20 cellular contexts compared by ENCODE assay signal in the genomic region with DNA sequence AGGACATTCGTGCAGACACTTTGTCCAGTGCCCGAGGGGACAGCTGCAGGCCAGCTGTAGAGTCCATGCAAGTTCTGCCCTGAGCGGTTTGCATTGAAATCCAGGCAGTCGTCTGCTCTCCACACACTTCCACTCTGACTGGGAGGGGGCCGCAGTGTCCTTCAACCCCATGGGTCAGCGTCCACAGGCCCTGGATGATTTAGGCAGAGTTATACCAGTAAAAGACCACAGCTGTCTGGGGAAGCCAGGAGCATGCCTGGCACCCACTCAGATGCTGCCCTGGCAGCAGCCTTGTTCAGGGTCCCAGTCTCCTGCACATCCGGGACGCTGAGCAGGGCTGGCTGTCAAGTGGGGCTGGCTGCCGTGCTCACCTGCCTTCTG. TPM values are rescaled to one million over a fixed set of nuclear protein-coding genes. Genes with fewer than 3 reads are reported as not detected.
DNase-seq lines count a peak whose midpoint lies in the region; ATAC-seq and TF ChIP-seq lines count a peak whose summit lies in the region.
"Had no signal": no experiment of that assay in that cellular context is flagged by ENCODE, and none has a peak within 500 bp of the region (broad histone marks: within the 10 kb centered on the region; RNA-seq: fewer than 3 reads in every experiment).

No MANE protein-coding gene starts in this region.

- H3K9me3 ChIP-seq in smooth muscle cell (replicated peaks; ENCODE audit: low read depth) (no peaks in the 10 kb centered on the region), transverse colon (no peaks in the 10 kb centered on the region)
- H3K9me3 ChIP-seq: MG63, Peyer's patch had no signal

- TF ChIP-seq EP300 in transverse colon (IDR thresholded peaks at IDR 0.05; ENCODE audit: low read depth) = no peak

- no peaks in the 10 kb centered on the region for H3K36me3 Mint-ChIP-seq in activated naive CD8-positive, alpha-beta T cell treated with anti-CD3 and anti-CD28 coated beads, Interleukin-2, amount 10 ng/mL, durations not matched to agents 7 days and 5 days
- no peaks in the 10 kb centered on the region for H3K36me3 Mint-ChIP-seq in activated naive CD8-positive, alpha-beta T cell treated with anti-CD3 and anti-CD28 coated beads, Interleukin-2, amount 50 U/mL, for 24 hours (ENCODE audit: low read depth)

- H3K27ac ChIP-seq in smooth muscle cell (ENCODE audit: low read depth) = no peak overlapping the region
- no peak overlapping the region for H3K27ac ChIP-seq in transverse colon
- H3K27ac ChIP-seq: Peyer's patch had no signal

- intact Hi-C loops in transverse colon (cut with DNase I; ENCODE audit: low total_unique reads) = no loop called here

- peaks cover 24% of the 10 kb centered on the region for H3K27me3 Mint-ChIP-seq in activated naive CD8-positive, alpha-beta T cell treated with anti-CD3 and anti-CD28 coated beads, Interleukin-2, amount 10 ng/mL, durations not matched to agents 7 days and 5 days
- H3K27me3 Mint-ChIP-seq in activated naive CD8-positive, alpha-beta T cell treated with anti-CD3 and anti-CD28 coated beads, Interleukin-2, amount 50 U/mL, for 24 hours = peaks cover 36% of the 10 kb centered on the region

- peaks cover 10% of the 10 kb centered on the region for H3K4me1 ChIP-seq in smooth muscle cell (ENCODE audit: low read depth)
- H3K4me1 ChIP-seq in transverse colon = peaks cover 0 to 3% (median 0%) of the 10 kb centered on the region in 4 donors

- H3K9ac ChIP-seq in smooth muscle cell (ENCODE audit: low read depth) = no peak overlapping the region

- H3F3A ChIP-seq in smooth muscle cell (ENCODE audit: low read depth) = peaks cover 7% of the 10 kb centered on the region

- TF ChIP-seq CTCF in smooth muscle cell (IDR thresholded peaks at IDR 0.05; ENCODE audit: borderline replicate concordance, insufficient read depth, poor library complexity, severe bottlenecking) = no peak
- TF ChIP-seq CTCF in transverse colon (IDR thresholded peaks at IDR 0.05) = no peak

- H3K4me3 ChIP-seq in smooth muscle cell (no peak overlapping the region), transverse colon (no peak overlapping the region)
- H3K4me3 ChIP-seq: GM12878, MG63, Peyer's patch had no signal

- H3K4me2 ChIP-seq in smooth muscle cell = peak overlapping the region; percentile 36

- H2AFZ ChIP-seq in smooth muscle cell (ENCODE audit: low read depth) = no peak overlapping the region

- no peaks in the 10 kb centered on the region for H3K9me3 Mint-ChIP-seq in activated naive CD8-positive, alpha-beta T cell treated with anti-CD3 and anti-CD28 coated beads, Interleukin-2, amount 10 ng/mL, durations not matched to agents 7 days and 5 days
- no peaks in the 10 kb centered on the region for H3K9me3 Mint-ChIP-seq in activated naive CD8-positive, alpha-beta T cell treated with anti-CD3 and anti-CD28 coated beads, Interleukin-2, amount 50 U/mL, for 24 hours

- H3K79me2 ChIP-seq in smooth muscle cell (ENCODE audit: low read depth) = no peaks in the 10 kb centered on the region

- no peak for TF ChIP-seq POLR2A in GM18505 (IDR thresholded peaks at IDR 0.05; ENCODE audit: borderline replicate concordance, extremely low read depth, insufficient read depth, insufficient read length)
- TF ChIP-seq POLR2A in transverse colon (IDR thresholded peaks at IDR 0.05) = no peak

- no peak for ATAC-seq in activated naive CD8-positive, alpha-beta T cell treated with anti-CD3 and anti-CD28 coated beads, Interleukin-2, amount 10 ng/mL, durations not matched to agents 7 days and 5 days (ENCODE audit: low read depth)
- ATAC-seq in activated naive CD8-positive, alpha-beta T cell treated with anti-CD3 and anti-CD28 coated beads, Interleukin-2, amount 50 U/mL, for 24 hours = no peak
- ATAC-seq in GM18505 (IDR thresholded peaks at IDR 0.05; ENCODE audit: unreplicated experiment) (no peak), HG03442 (IDR thresholded peaks at IDR 0.05; ENCODE audit: unreplicated experiment) (no peak)
- ATAC-seq: GM12878, Right ventricle myocardium inferior had no signal

- 79% methylated on average over 9 of the region's 9 CpGs for WGBS in smooth muscle cell (ENCODE audit: low lambda C conversion rate)
- 76% methylated on average over 7 of the region's 9 CpGs; no CpG with 5 or more reads in 1 of the 2 donors for WGBS in transverse colon (ENCODE audit: low coverage in 1 of 2), 2 donors

- POLR2A ChIA-PET in activated naive CD8-positive, alpha-beta T cell treated with anti-CD3 and anti-CD28 coated beads, Interleukin-2, amount 10 ng/mL, durations not matched to agents 7 days and 5 days (lab: Charles Lee) = no interaction called here

- H3K4me1 Mint-ChIP-seq in activated naive CD8-positive, alpha-beta T cell treated with anti-CD3 and anti-CD28 coated beads, Interleukin-2, amount 10 ng/mL, durations not matched to agents 7 days and 5 days = peaks cover 3% of the 10 kb centered on the region
- peaks cover 9% of the 10 kb centered on the region for H3K4me1 Mint-ChIP-seq in activated naive CD8-positive, alpha-beta T cell treated with anti-CD3 and anti-CD28 coated beads, Interleukin-2, amount 50 U/mL, for 24 hours

- H4K20me1 ChIP-seq in smooth muscle cell (ENCODE audit: low read depth) = no peaks in the 10 kb centered on the region

- no peak overlapping the region for H3K4me3 Mint-ChIP-seq in activated naive CD8-positive, alpha-beta T cell treated with anti-CD3 and anti-CD28 coated beads, Interleukin-2, amount 10 ng/mL, durations not matched to agents 7 days and 5 days
- H3K4me3 Mint-ChIP-seq in activated naive CD8-positive, alpha-beta T cell treated with anti-CD3 and anti-CD28 coated beads, Interleukin-2, amount 50 U/mL, for 24 hours = no peak overlapping the region

- H3K36me3 ChIP-seq in smooth muscle cell (ENCODE audit: low read depth) = no peaks in the 10 kb centered on the region
- no peaks in the 10 kb centered on the region for H3K36me3 ChIP-seq in transverse colon
- H3K36me3 ChIP-seq: MG63, Peyer's patch had no signal

- H3K27me3 ChIP-seq in smooth muscle cell (ENCODE audit: low read depth) = no peaks in the 10 kb centered on the region
- H3K27me3 ChIP-seq in transverse colon = peaks cover 42% of the 10 kb centered on the region
- H3K27me3 ChIP-seq: MG63, Peyer's patch had no signal

- peak; percentile 9 for DNase-seq in activated naive CD8-positive, alpha-beta T cell treated with anti-CD3 and anti-CD28 coated beads, Interleukin-2, amount 10 ng/mL, durations not matched to agents 7 days and 5 days
- DNase-seq in activated naive CD8-positive, alpha-beta T cell treated with anti-CD3 and anti-CD28 coated beads, Interleukin-2, amount 50 U/mL, for 24 hours = no peak
- DNase-seq in mesenteric fat pad (ENCODE audit: low spot score) (peak; percentile 85), smooth muscle cell (lab: John Stamatoyannopoulos, UW; ENCODE audit: unreplicated experiment) (no peak), transverse colon (no peak), islet precursor cell (no peak)
- DNase-seq: DND-41, GOT3, MG63, NCI-H1092, NCI-H2081 treated with DMSO at 0.1 percent for 48 hours, NCI-H2227 treated with DMSO at 0.1 percent for 48 hours, NCI-H524 had no signal

- in situ Hi-C loops in transverse colon (cut with MboI; ENCODE audit: low pct_ligation_motif_present in 1 of 4, low pct_unique_long_range_greater_than_20kb in 1 of 4, low sequenced_read_pairs in 3 of 4) = loop anchor here in 1 of 4 donors (10.0 kb wide), 1 partner anchor 499 kb away; no protein-coding TSS in a partner anchor

- H3K27ac Mint-ChIP-seq in activated naive CD8-positive, alpha-beta T cell treated with anti-CD3 and anti-CD28 coated beads, Interleukin-2, amount 10 ng/mL, durations not matched to agents 7 days and 5 days = no peak overlapping the region
- H3K27ac Mint-ChIP-seq in activated naive CD8-positive, alpha-beta T cell treated with anti-CD3 and anti-CD28 coated beads, Interleukin-2, amount 50 U/mL, for 24 hours = no peak overlapping the region

RNA-seq across cellular contexts. Expression of gene KRTAP5-5, which starts 26.5 kb away (rescaled TPM):
- not detected for total RNA-seq in activated naive CD8-positive, alpha-beta T cell treated with anti-CD3 and anti-CD28 coated beads, Interleukin-2, amount 10 ng/mL, durations not matched to agents 7 days and 5 days
- total RNA-seq in mesenteric fat pad (not detected), smooth muscle cell (not detected in 2 replicates), transverse colon (not detected)
- not detected in 2 replicates for polyA plus RNA-seq in smooth muscle cell
- total RNA-seq: A172, GM12878, Peyer's patch, Right ventricle myocardium inferior had no signal
- polyA plus RNA-seq: BJ, GM12878 had no signal

RNA-seq across cellular contexts. Expression of gene KRTAP5-4, which starts 34.1 kb away (rescaled TPM):
- not detected for total RNA-seq in activated naive CD8-positive, alpha-beta T cell treated with anti-CD3 and anti-CD28 coated beads, Interleukin-2, amount 10 ng/mL, durations not matched to agents 7 days and 5 days
- not detected for total RNA-seq in mesenteric fat pad
- not detected in 2 replicates for total RNA-seq in smooth muscle cell
- not detected in 2 replicates for polyA plus RNA-seq in smooth muscle cell
- not detected for total RNA-seq in transverse colon
- total RNA-seq: A172, GM12878, Peyer's patch, Right ventricle myocardium inferior had no signal
- polyA plus RNA-seq: BJ, GM12878 had no signal

RNA-seq across cellular contexts. Expression of gene KRTAP5-6, which starts 40.9 kb away (rescaled TPM):
- not detected for total RNA-seq in activated naive CD8-positive, alpha-beta T cell treated with anti-CD3 and anti-CD28 coated beads, Interleukin-2, amount 10 ng/mL, durations not matched to agents 7 days and 5 days
- total RNA-seq in mesenteric fat pad = not detected
- total RNA-seq in smooth muscle cell = not detected in 2 replicates
- polyA plus RNA-seq in smooth muscle cell = not detected in 2 replicates
- total RNA-seq in transverse colon = not detected
- total RNA-seq: A172, GM12878, Peyer's patch, Right ventricle myocardium inferior had no signal
- polyA plus RNA-seq: BJ, GM12878 had no signal

RNA-seq across cellular contexts. Expression of gene KRTAP5-3, which starts 47.8 kb away (rescaled TPM):
- total RNA-seq in activated naive CD8-positive, alpha-beta T cell treated with anti-CD3 and anti-CD28 coated beads, Interleukin-2, amount 10 ng/mL, durations not matched to agents 7 days and 5 days = not detected
- total RNA-seq in mesenteric fat pad = not detected
- total RNA-seq in smooth muscle cell = not detected in 2 replicates
- not detected in 2 replicates for polyA plus RNA-seq in smooth muscle cell
- not detected for total RNA-seq in transverse colon
- total RNA-seq: A172, GM12878, Peyer's patch, Right ventricle myocardium inferior had no signal
- polyA plus RNA-seq: BJ, GM12878 had no signal

RNA-seq across cellular contexts. Expression of gene KRTAP5-2, which starts 58.0 kb away (rescaled TPM):
- total RNA-seq in activated naive CD8-positive, alpha-beta T cell treated with anti-CD3 and anti-CD28 coated beads, Interleukin-2, amount 10 ng/mL, durations not matched to agents 7 days and 5 days = not detected
- total RNA-seq in mesenteric fat pad (not detected), smooth muscle cell (not detected in 2 replicates), transverse colon (not detected)
- 0.14 TPM in 1 of 2 replicates, not detected in the other for polyA plus RNA-seq in smooth muscle cell
- total RNA-seq: A172, GM12878, Peyer's patch, Right ventricle myocardium inferior had no signal
- polyA plus RNA-seq: BJ, GM12878 had no signal

Comparison
In these comparisons a context has a peak if more than half of its experiments do, and no peak if none do; other contexts are left out.
1. DNase-seq: peak in activated naive CD8-positive, alpha-beta T cell treated with anti-CD3 and anti-CD28 coated beads, Interleukin-2, amount 10 ng/mL, durations not matched to agents 7 days and 5 days (single experiment) and mesenteric fat pad (single experiment); none in activated naive CD8-positive, alpha-beta T cell treated with anti-CD3 and anti-CD28 coated beads, Interleukin-2, amount 50 U/mL, for 24 hours (single experiment), smooth muscle cell (single experiment), transverse colon (single experiment) and islet precursor cell (single experiment).